ENCODE assay signal across 23 cellular contexts in the genomic region with DNA sequence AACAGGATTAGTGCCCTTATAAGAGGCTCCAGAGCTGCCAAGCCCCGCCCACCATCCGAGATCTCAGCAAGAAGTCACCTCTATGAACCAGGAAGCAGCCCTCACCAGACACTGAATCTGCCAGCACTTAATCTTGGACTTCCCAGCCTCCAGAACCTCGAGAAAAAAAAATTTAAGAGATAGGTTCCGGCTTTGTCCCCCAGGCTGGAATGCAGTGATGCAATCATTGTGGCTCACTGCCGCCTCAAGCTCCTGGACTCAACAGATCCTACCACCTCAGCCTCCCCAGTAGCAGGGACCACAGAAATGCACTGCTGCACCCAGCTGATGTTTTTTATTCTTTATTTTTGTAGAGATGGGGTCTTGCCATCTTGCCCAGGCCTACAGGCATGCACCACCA.
"Had no signal": no experiment of that assay in that cellular context is flagged by ENCODE, and none has a peak within 500 bp of the region (broad histone marks: within the 10 kb centered on the region; RNA-seq: fewer than 3 reads in every experiment).

No MANE protein-coding gene starts in this region.

- DNase-seq: activated CD4-positive, alpha-beta T cell treated with anti-CD3 and anti-CD28 coated beads for 36 hours; activated CD4-positive, alpha-beta T cell treated with anti-CD3 and anti-CD28 coated beads, Interleukin-2, amount 50 U/mL, for 48 hours; activated CD4-positive, CD25-positive, alpha-beta regulatory T cell; activated CD8-positive, alpha-beta memory T cell treated with anti-CD3 and anti-CD28 coated beads for 24 hours; activated effector memory CD4-positive, alpha-beta T cell treated with anti-CD3 and anti-CD28 coated beads, Interleukin-2, amount 50 U/mL, for 16 hours; activated naive CD4-positive, alpha-beta T cell treated with anti-CD3 and anti-CD28 coated beads for 36 hours; colonic mucosa; effector CD8-positive, alpha-beta T cell; esophagus squamous epithelium; foreskin melanocyte; midbrain; naive thymus-derived CD4-positive, alpha-beta T cell; pancreas; retina; stimulated activated CD4-positive, alpha-beta T cell treated with anti-CD3 and anti-CD28 coated beads, Interleukin-15, amount 100 ng/mL, for 24 hours; stimulated activated CD4-positive, alpha-beta T cell treated with anti-CD3 and anti-CD28 coated beads, Interleukin-2, amount 100 ng/mL, for 24 hours; stimulated activated naive B cell treated with anti-CD40 and anti-IgM and Interleukin-4, amounts not matched to agents 10 μg/mL and 1 μg/mL and 100 μg/mL, for 72 hours; stomach; T-helper 1 cell; tibial artery had no signal

- ATAC-seq: activated CD4-positive, alpha-beta T cell treated with anti-CD3 and anti-CD28 coated beads for 36 hours; naive thymus-derived CD4-positive, alpha-beta T cell; pancreas; stimulated activated naive B cell treated with anti-CD40 and anti-IgM and Interleukin-4, amounts not matched to agents 10 μg/mL and 1 μg/mL and 100 μg/mL, for 72 hours had no signal

- H3K27ac ChIP-seq: colonic mucosa, epithelial cell of prostate, esophagus squamous epithelium, pancreas, prostate gland, stomach, suprapubic skin, tibial artery had no signal
